34 cellular contexts compared by ENCODE assay signal in the genomic region with DNA sequence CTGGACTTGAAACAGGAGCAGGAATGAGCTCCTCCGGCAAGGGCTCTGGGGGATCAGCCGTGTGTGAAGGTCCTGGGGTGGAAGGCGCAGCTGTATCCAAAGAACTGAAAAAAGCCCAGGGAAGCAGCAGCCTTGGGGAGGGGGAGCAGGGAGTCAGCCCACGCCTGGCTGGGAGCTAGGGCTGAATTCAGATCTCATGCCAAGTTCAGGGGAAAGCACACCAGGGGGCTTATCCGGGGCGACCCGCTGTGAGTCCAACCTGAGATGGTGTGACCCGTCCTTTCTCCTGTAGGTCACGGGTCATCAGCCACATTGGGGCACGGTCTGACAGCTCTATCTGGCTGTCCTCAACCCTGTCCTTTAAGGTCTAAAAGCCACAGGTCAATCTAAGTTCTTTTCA. TPM values are rescaled to one million over a fixed set of nuclear protein-coding genes. Genes with fewer than 3 reads are reported as not detected.
"Had no signal": no experiment of that assay in that cellular context is flagged by ENCODE, and none has a peak within 500 bp of the region (broad histone marks: within the 10 kb centered on the region; RNA-seq: fewer than 3 reads in every experiment).

No MANE protein-coding gene starts in this region.

- H3K27me3 ChIP-seq: ascending aorta had no signal

- H3K27ac Mint-ChIP-seq: activated CD4-positive, alpha-beta memory T cell treated with anti-CD3 and anti-CD28 coated beads, Interleukin-2, amount 10 ng/mL, durations not matched to agents 7 days and 5 days; activated CD8-positive, alpha-beta memory T cell treated with anti-CD3 and anti-CD28 coated beads, Interleukin-2, amount 10 ng/mL, durations not matched to agents 7 days and 5 days; activated naive CD8-positive, alpha-beta T cell treated with anti-CD3 and anti-CD28 coated beads for 36 hours had no signal

- H3K36me3 Mint-ChIP-seq: activated CD8-positive, alpha-beta memory T cell treated with anti-CD3 and anti-CD28 coated beads, Interleukin-2, amount 10 ng/mL, durations not matched to agents 7 days and 5 days; activated naive CD8-positive, alpha-beta T cell treated with anti-CD3 and anti-CD28 coated beads for 36 hours had no signal

- H3K4me3 ChIP-seq: ascending aorta, cardiac muscle cell, K562 had no signal

- DNase-seq: activated CD4-positive, alpha-beta memory T cell treated with anti-CD3 and anti-CD28 coated beads, Interleukin-2, amount 10 ng/mL, durations not matched to agents 7 days and 5 days; activated CD4-positive, alpha-beta T cell treated with anti-CD3 and anti-CD28 coated beads for 1 hour; activated CD4-positive, alpha-beta T cell treated with anti-CD3 and anti-CD28 coated beads for 48 hours; activated CD4-positive, CD25-positive, alpha-beta regulatory T cell; activated CD8-positive, alpha-beta memory T cell treated with anti-CD3 and anti-CD28 coated beads for 24 hours; activated CD8-positive, alpha-beta memory T cell treated with anti-CD3 and anti-CD28 coated beads, Interleukin-2, amount 10 ng/mL, durations not matched to agents 7 days and 5 days; activated CD8-positive, alpha-beta memory T cell treated with anti-CD3 and anti-CD28 coated beads, Interleukin-2, amount 50 U/mL, for 48 hours; activated effector memory CD4-positive, alpha-beta T cell treated with anti-CD3 and anti-CD28 coated beads, Interleukin-2, amount 50 U/mL, for 16 hours; activated naive CD4-positive, alpha-beta T cell; activated naive CD4-positive, alpha-beta T cell treated with anti-CD3 and anti-CD28 coated beads, Interleukin-2, amount 50 U/mL, for 16 hours; activated naive CD8-positive, alpha-beta T cell treated with anti-CD3 and anti-CD28 coated beads for 36 hours; activated T-cell treated with anti-CD3 and anti-CD28 coated beads, Interleukin-2, amount 50 U/mL, for 48 hours; amniotic stem cell; NCI-H1092 treated with DMSO at 0.1 percent for 48 hours; NCI-H1417; NCI-H146; NCI-H187 treated with DMSO at 0.1 percent for 48 hours; NCI-H2081; NCI-H345; NCI-H524 treated with DMSO at 0.1 percent for 48 hours; SHP77; SW 1271; T-helper 1 cell; T-helper 2 cell; T-helper 9 cell; WERI-Rb-1 had no signal

- H3K27ac ChIP-seq: ascending aorta, cardiac muscle cell, WERI-Rb-1 had no signal

- H3K27me3 Mint-ChIP-seq: activated CD4-positive, alpha-beta memory T cell treated with anti-CD3 and anti-CD28 coated beads, Interleukin-2, amount 10 ng/mL, durations not matched to agents 7 days and 5 days had no signal

- H3K9me3 ChIP-seq: ascending aorta had no signal

- H3K4me3 Mint-ChIP-seq: activated CD4-positive, alpha-beta memory T cell treated with anti-CD3 and anti-CD28 coated beads, Interleukin-2, amount 10 ng/mL, durations not matched to agents 7 days and 5 days; activated CD8-positive, alpha-beta memory T cell treated with anti-CD3 and anti-CD28 coated beads, Interleukin-2, amount 10 ng/mL, durations not matched to agents 7 days and 5 days; activated naive CD8-positive, alpha-beta T cell treated with anti-CD3 and anti-CD28 coated beads for 36 hours; central memory CD8-positive, alpha-beta T cell had no signal

- H3K9me3 Mint-ChIP-seq: activated CD4-positive, alpha-beta memory T cell treated with anti-CD3 and anti-CD28 coated beads, Interleukin-2, amount 10 ng/mL, durations not matched to agents 7 days and 5 days; activated naive CD8-positive, alpha-beta T cell treated with anti-CD3 and anti-CD28 coated beads for 36 hours; central memory CD8-positive, alpha-beta T cell had no signal

- H3K36me3 ChIP-seq: ascending aorta, cardiac muscle cell, WERI-Rb-1 had no signal

- H3K4me1 ChIP-seq: ascending aorta had no signal

RNA-seq across cellular contexts. Expression of gene TP53AIP1, which starts 18.1 kb away (rescaled TPM):
- total RNA-seq: activated CD4-positive, alpha-beta memory T cell treated with anti-CD3 and anti-CD28 coated beads, Interleukin-2, amount 10 ng/mL, durations not matched to agents 7 days and 5 days; activated CD8-positive, alpha-beta memory T cell treated with anti-CD3 and anti-CD28 coated beads, Interleukin-2, amount 10 ng/mL, durations not matched to agents 7 days and 5 days; activated naive CD8-positive, alpha-beta T cell treated with anti-CD3 and anti-CD28 coated beads for 36 hours; ascending aorta; cardiac muscle cell; K562; M059J; NCI-H460; RPMI7951 had no signal
- polyA plus RNA-seq: K562 had no signal

RNA-seq across cellular contexts. Expression of gene KCNJ5, which starts 33.5 kb away (rescaled TPM):
- total RNA-seq: activated CD4-positive, alpha-beta memory T cell treated with anti-CD3 and anti-CD28 coated beads, Interleukin-2, amount 10 ng/mL, durations not matched to agents 7 days and 5 days; activated CD8-positive, alpha-beta memory T cell treated with anti-CD3 and anti-CD28 coated beads, Interleukin-2, amount 10 ng/mL, durations not matched to agents 7 days and 5 days; activated naive CD8-positive, alpha-beta T cell treated with anti-CD3 and anti-CD28 coated beads for 36 hours; M059J; NCI-H460 had no signal
- polyA plus RNA-seq: K562 had no signal

RNA-seq across cellular contexts. Expression of gene KCNJ1, which starts 57.5 kb away (rescaled TPM):
- total RNA-seq: activated CD4-positive, alpha-beta memory T cell treated with anti-CD3 and anti-CD28 coated beads, Interleukin-2, amount 10 ng/mL, durations not matched to agents 7 days and 5 days; activated CD8-positive, alpha-beta memory T cell treated with anti-CD3 and anti-CD28 coated beads, Interleukin-2, amount 10 ng/mL, durations not matched to agents 7 days and 5 days; activated naive CD8-positive, alpha-beta T cell treated with anti-CD3 and anti-CD28 coated beads for 36 hours; ascending aorta; cardiac muscle cell; K562; M059J; NCI-H460; RPMI7951; SK-MEL-5 had no signal
- polyA plus RNA-seq: cardiac muscle cell, K562 had no signal
